Comparison of ENCODE assay signal across 8 cellular contexts in genomic region chr15:89089316-89090230, GRCh38. TPM values are rescaled to one million over a fixed set of nuclear protein-coding genes. Genes with fewer than 3 reads are reported as not detected.
DNase-seq lines count a peak whose midpoint lies in the region; ATAC-seq and TF ChIP-seq lines count a peak whose summit lies in the region.

No MANE protein-coding gene starts in this region.

- no peak overlapping the region for H4K5ac ChIP-seq in IMR-90 (ENCODE audit: low read depth, low read length)
- H4K5ac ChIP-seq in mesendoderm (ENCODE audit: low read length) = no peak overlapping the region

- BruUV-seq in IMR-90 (replicated peaks; lab: Mats Ljungman, UMichigan) = TSS peak; percentile 18

- H3K4me3 ChIP-seq in AG04450 (ENCODE audit: low read depth, low read length) = peak overlapping the region; percentile 87
- peak overlapping the region; percentile 73 for H3K4me3 ChIP-seq in IMR-90 (ENCODE audit: insufficient read depth, low read depth, low read length)
- H3K4me3 ChIP-seq in body of pancreas = peak overlapping the region in 1 of 2 donors; percentile 88
- no peak overlapping the region for H3K4me3 ChIP-seq in mesendoderm (ENCODE audit: low read length)

- CTCF ChIA-PET in AG04450 (lab: Charles Lee) = interaction anchor here (1.3 to 8.0 kb wide), 6 partner anchors 15 to 185 kb away, joined by 5 to 58 read pairs (median 10); no protein-coding TSS in a partner anchor
- CTCF ChIA-PET in IMR-90 (lab: Yijun Ruan, JAX) = no interaction called here

- no CpG with 5 or more reads among the region's 5 CpGs for WGBS in IMR-90 (ENCODE audit: extremely low coverage in 2 of 2, insufficient read length in 1 of 2), 2 experiments
- WGBS in body of pancreas, 2 donors = 18 to 22% methylated on average over 5 of the region's 5 CpGs
- WGBS in mesendoderm (ENCODE audit: extremely low coverage, insufficient coverage, low lambda C conversion rate) = no CpG with 5 or more reads among the region's 5 CpGs

- H3K23ac ChIP-seq in IMR-90 (ENCODE audit: low read depth, low read length) (peak overlapping the region; percentile 91), mesendoderm (ENCODE audit: low read length) (no peak overlapping the region)

- H3K36me3 ChIP-seq in IMR-90 (ENCODE audit: control insufficient read depth, insufficient read depth, low read length) = peaks cover 2% of the 10 kb centered on the region; the same call in 1 of the 2 replicates
- no peaks in the 10 kb centered on the region for H3K36me3 ChIP-seq in body of pancreas (replicated peaks in 1 of 2; ENCODE audit: insufficient read depth in 1 of 2, low read depth in 2 of 2)
- H3K36me3 ChIP-seq in mesendoderm (ENCODE audit: control insufficient read depth, insufficient read depth, low read length) = no peaks in the 10 kb centered on the region

- ATAC-seq in IMR-90 (ENCODE audit: low read depth) (no peak), body of pancreas (no peak), GM21381 (IDR thresholded peaks at IDR 0.05; ENCODE audit: unreplicated experiment) (no peak), GM19328 (IDR thresholded peaks at IDR 0.05; ENCODE audit: unreplicated experiment) (no peak)

- H3K79me1 ChIP-seq in IMR-90 (ENCODE audit: low read depth in 1 of 2, low read length in 2 of 2) (peaks cover 13 to 56% of the 10 kb centered on the region in 2 experiments; a peak in 3 of 4 replicates), mesendoderm (ENCODE audit: low read length) (peaks cover 7% of the 10 kb centered on the region)

- 0 out of 2 replicates have a peak overlapping the region, but pooled peaks have one; percentile 20 for H2BK20ac ChIP-seq in IMR-90 (ENCODE audit: low read depth, low read length)

- TF ChIP-seq POLR2A in IMR-90 (IDR thresholded peaks at IDR 0.05; ENCODE audit: low read depth, low read length) = no peak
- peak in 1 of 3 donors; percentile 31 for TF ChIP-seq POLR2A in body of pancreas (IDR thresholded peaks at IDR 0.05)

- peaks cover 11% of the 10 kb centered on the region; the same call in 1 of the 2 replicates for H3K9me1 ChIP-seq in IMR-90 (ENCODE audit: insufficient read depth, low read length)

- H2BK5ac ChIP-seq in IMR-90 (ENCODE audit: low read depth, low read length, poor library complexity, severe bottlenecking) = peak overlapping the region; percentile 34
- H2BK5ac ChIP-seq in mesendoderm (ENCODE audit: low read length) = no peak overlapping the region

- TF ChIP-seq RAD21 in IMR-90 (IDR thresholded peaks at IDR 0.05; ENCODE audit: low read length) = no peak

- POLR2A ChIA-PET in AG04450 (lab: Yijun Ruan, JAX) (interaction anchor here (1.0 to 2.5 kb wide), 3 partner anchors 9 to 88 kb away, joined by 3 to 16 read pairs (median 3); no protein-coding TSS in a partner anchor), IMR-90 (lab: Charles Lee; ENCODE audit: unreplicated experiment) (interaction anchor here (0.6 kb wide), 1 partner anchor 18 kb away, joined by 4 read pairs; no protein-coding TSS in a partner anchor)

- H4K8ac ChIP-seq in IMR-90 (ENCODE audit: low read depth in 2 of 2, low read length in 2 of 2) (no peak overlapping the region), mesendoderm (ENCODE audit: low read depth, low read length) (no peak overlapping the region)

- 0 out of 2 replicates have a peak overlapping the region, but pooled peaks have one; percentile 15 for H2BK120ac ChIP-seq in IMR-90 (ENCODE audit: low read depth, low read length)
- no peak overlapping the region for H2BK120ac ChIP-seq in mesendoderm (ENCODE audit: low read depth, low read length)

- H3K4me1 ChIP-seq in IMR-90 (ENCODE audit: control insufficient read depth, insufficient read depth, low read length) = peaks cover 16% of the 10 kb centered on the region
- H3K4me1 ChIP-seq in body of pancreas = peaks cover 60% of the 10 kb centered on the region
- peaks cover 4% of the 10 kb centered on the region for H3K4me1 ChIP-seq in mesendoderm (ENCODE audit: control insufficient read depth, low read depth, low read length)

- H4K20me1 ChIP-seq in IMR-90 (ENCODE audit: insufficient read depth, low read length) = no peaks in the 10 kb centered on the region

- H4K91ac ChIP-seq in IMR-90 (ENCODE audit: insufficient read depth, low read depth, low read length) = no peak overlapping the region

- H3K14ac ChIP-seq in IMR-90 (replicated peaks; ENCODE audit: low read depth, low read length) = no peak overlapping the region

- H2AK5ac ChIP-seq in IMR-90 (ENCODE audit: low read depth, low read length) = peak overlapping the region; percentile 52; the same call in 1 of the 2 replicates
- no peak overlapping the region for H2AK5ac ChIP-seq in mesendoderm (ENCODE audit: low read length)

- H3K27ac ChIP-seq in AG04450 (ENCODE audit: low read depth, low read length) = no peak overlapping the region
- H3K27ac ChIP-seq in IMR-90 (ENCODE audit: insufficient read depth, low read length) = peak overlapping the region; percentile 52; the same call in 1 of the 2 replicates
- peak overlapping the region; percentile 93 to 98 (median 95) for H3K27ac ChIP-seq in body of pancreas
- H3K27ac ChIP-seq in mesendoderm (ENCODE audit: low read depth, low read length) = no peak overlapping the region

- no peaks in the 10 kb centered on the region for H3K27me3 ChIP-seq in AG04450 (ENCODE audit: control insufficient read depth, insufficient read depth, low read length)
- H3K27me3 ChIP-seq in IMR-90 (ENCODE audit: control insufficient read depth, insufficient read depth, low read length) = no peaks in the 10 kb centered on the region
- no peaks in the 10 kb centered on the region for H3K27me3 ChIP-seq in body of pancreas
- no peaks in the 10 kb centered on the region for H3K27me3 ChIP-seq in mesendoderm (ENCODE audit: insufficient read depth, low read length, poor library complexity)

- peaks cover 2% of the 10 kb centered on the region for H3K79me2 ChIP-seq in mesendoderm (ENCODE audit: control insufficient read depth, insufficient read depth, low read length)

- H3K9ac ChIP-seq in IMR-90 (ENCODE audit: low read depth, low read length) (peak overlapping the region; percentile 63; the same call in 1 of the 2 replicates), mesendoderm (ENCODE audit: low read length) (peak overlapping the region; percentile 85)

- intact Hi-C loops in IMR-90 (cut with micrococcal nuclease) (no loop called here), body of pancreas (cut with DNase I) (no loop called here)

- peak overlapping the region; percentile 89 for H2AFZ ChIP-seq in IMR-90 (replicated peaks; ENCODE audit: low read length, poor library complexity)

- H3K9me3 ChIP-seq in AG04450 (ENCODE audit: control insufficient read depth, insufficient read depth, low read length) (no peaks in the 10 kb centered on the region; the same call in 1 of the 2 replicates), IMR-90 (ENCODE audit: control insufficient read depth, insufficient read depth, low read length) (no peaks in the 10 kb centered on the region), body of pancreas (no peaks in the 10 kb centered on the region)

- no peak for DNase-seq in AG04450 (ENCODE audit: low read depth, low spot score)
- DNase-seq in IMR-90 = no peak
- DNase-seq in body of pancreas = peak; percentile 43 to 65 (median 62)
- DNase-seq in mesendoderm = no peak
- DNase-seq in Ammon's horn (ENCODE audit: low spot score) = no peak
- no peak for DNase-seq in stimulated activated CD4-positive, alpha-beta T cell treated with anti-CD3 and anti-CD28 coated beads, Interleukin-12 subunit alpha, Interleukin-12 subunit beta, amount 100 ng/mL, for 4 hours

- H2BK15ac ChIP-seq in IMR-90 (ENCODE audit: low read depth, low read length) (peak overlapping the region; percentile 42; the same call in 2 of the 3 replicates), mesendoderm (replicated peaks; ENCODE audit: low read depth) (no peak overlapping the region)

- no peak for TF ChIP-seq CTCF in AG04450 (IDR thresholded peaks at IDR 0.05; ENCODE audit: low read depth, low read length)
- TF ChIP-seq CTCF in IMR-90 (conservative IDR thresholded peaks at IDR 0.05; ENCODE audit: low read depth, low read length) = no peak
- TF ChIP-seq CTCF in body of pancreas (IDR thresholded peaks at IDR 0.05) = no peak

- dilution Hi-C loops in IMR-90 (cut with HindIII; ENCODE audit: low sequenced_read_pairs, unreplicated experiment) = no loop called here

- H3K56ac ChIP-seq in IMR-90 (ENCODE audit: extremely low read depth, insufficient read depth, low read length) (no peak overlapping the region), mesendoderm (ENCODE audit: low read length) (no peak overlapping the region)

- H3K4ac ChIP-seq in IMR-90 (ENCODE audit: low read depth, low read length) (peak overlapping the region; percentile 56; the same call in 1 of the 2 replicates), mesendoderm (ENCODE audit: low read depth, low read length) (no peak overlapping the region)

- H3K18ac ChIP-seq in IMR-90 (ENCODE audit: low read depth, low read length) = no peak overlapping the region
- H3K18ac ChIP-seq in mesendoderm (ENCODE audit: low read length) = no peak overlapping the region

- peak overlapping the region; percentile 79 for H2AK9ac ChIP-seq in IMR-90 (replicated peaks; ENCODE audit: low read depth, low read length, poor library complexity)

- H3K4me2 ChIP-seq in IMR-90 (ENCODE audit: low read depth, low read length) = peak overlapping the region; percentile 88
- H3K4me2 ChIP-seq in mesendoderm (ENCODE audit: low read length) = peak overlapping the region; percentile 89

- in situ Hi-C loops in IMR-90 (cut with MboI; ENCODE audit: low sequenced_read_pairs) = no loop called here

TF ChIP-seq in IMR-90, 13 proteins besides CTCF, POLR2A, EP300 and RAD21 (continues in another document):
- TF ChIP-seq RFX5 (IDR thresholded peaks at IDR 0.05; ENCODE audit: low read depth, low read length) (no peak), CHD1 (IDR thresholded peaks at IDR 0.05; ENCODE audit: low read depth, low read length) (no peak), NFE2L2 (IDR thresholded peaks at IDR 0.05; ENCODE audit: low read depth, low read length) (no peak)
- TF ChIP-seq, protein P1, sequence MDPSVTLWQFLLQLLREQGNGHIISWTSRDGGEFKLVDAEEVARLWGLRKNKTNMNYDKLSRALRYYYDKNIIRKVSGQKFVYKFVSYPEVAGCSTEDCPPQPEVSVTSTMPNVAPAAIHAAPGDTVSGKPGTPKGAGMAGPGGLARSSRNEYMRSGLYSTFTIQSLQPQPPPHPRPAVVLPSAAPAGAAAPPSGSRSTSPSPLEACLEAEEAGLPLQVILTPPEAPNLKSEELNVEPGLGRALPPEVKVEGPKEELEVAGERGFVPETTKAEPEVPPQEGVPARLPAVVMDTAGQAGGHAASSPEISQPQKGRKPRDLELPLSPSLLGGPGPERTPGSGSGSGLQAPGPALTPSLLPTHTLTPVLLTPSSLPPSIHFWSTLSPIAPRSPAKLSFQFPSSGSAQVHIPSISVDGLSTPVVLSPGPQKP (IDR thresholded peaks at IDR 0.05; ENCODE audit: borderline replicate concordance, low read depth, low read length) = no peak

RNA-seq across cellular contexts. Expression of gene ABHD2, which starts 1.3 kb away (rescaled TPM):
- polyA plus RNA-seq in AG04450 (2011; rRNA removed) (51.5 and 60.1 TPM in 2 replicates), IMR-90 (2012; rRNA removed) (29.4 and 31.2 TPM in 2 replicates)
- 153 and 175 TPM in 2 replicates for polyA minus RNA-seq in AG04450 (2011; rRNA and poly(A)+ RNA removed)
- total RNA-seq in IMR-90 (2012; rRNA removed) (56.9 and 62.9 TPM in 2 replicates), body of pancreas (100 to 1,000 TPM in 1 of 2 donors, 10 to 100 TPM in 1; 50.8 to 136 TPM)
- polyA plus RNA-seq in IMR-90 (2012; cell fraction: cytosol; rRNA removed) = 5.6 and 10.7 TPM in 2 replicates
- polyA plus RNA-seq in IMR-90 (2012; cell fraction: nucleus; rRNA removed; ENCODE audit: low replicate concordance) = 13.8 and 16.1 TPM in 2 replicates
- 7.2 TPM for polyA plus RNA-seq in mesendoderm (2013, experiment 1 of 2)
- polyA plus RNA-seq in mesendoderm (2013, experiment 2 of 2) = 7.6 TPM

Comparison
In these comparisons a context has a peak if more than half of its experiments do, and no peak if none do; other contexts are left out.
1. DNase-seq: peak in body of pancreas (4 of 4); none in AG04450 (single experiment), IMR-90 (single experiment), mesendoderm (single experiment), Ammon's horn (single experiment) and stimulated activated CD4-positive, alpha-beta T cell treated with anti-CD3 and anti-CD28 coated beads, Interleukin-12 subunit alpha, Interleukin-12 subunit beta, amount 100 ng/mL, for 4 hours (single experiment).
2. H3K27ac ChIP-seq: peak in IMR-90 (single experiment) and body of pancreas (4 of 4); none in AG04450 (single experiment) and mesendoderm (single experiment).